ENCODE assay signal across 8 cellular contexts in the genomic region with DNA sequence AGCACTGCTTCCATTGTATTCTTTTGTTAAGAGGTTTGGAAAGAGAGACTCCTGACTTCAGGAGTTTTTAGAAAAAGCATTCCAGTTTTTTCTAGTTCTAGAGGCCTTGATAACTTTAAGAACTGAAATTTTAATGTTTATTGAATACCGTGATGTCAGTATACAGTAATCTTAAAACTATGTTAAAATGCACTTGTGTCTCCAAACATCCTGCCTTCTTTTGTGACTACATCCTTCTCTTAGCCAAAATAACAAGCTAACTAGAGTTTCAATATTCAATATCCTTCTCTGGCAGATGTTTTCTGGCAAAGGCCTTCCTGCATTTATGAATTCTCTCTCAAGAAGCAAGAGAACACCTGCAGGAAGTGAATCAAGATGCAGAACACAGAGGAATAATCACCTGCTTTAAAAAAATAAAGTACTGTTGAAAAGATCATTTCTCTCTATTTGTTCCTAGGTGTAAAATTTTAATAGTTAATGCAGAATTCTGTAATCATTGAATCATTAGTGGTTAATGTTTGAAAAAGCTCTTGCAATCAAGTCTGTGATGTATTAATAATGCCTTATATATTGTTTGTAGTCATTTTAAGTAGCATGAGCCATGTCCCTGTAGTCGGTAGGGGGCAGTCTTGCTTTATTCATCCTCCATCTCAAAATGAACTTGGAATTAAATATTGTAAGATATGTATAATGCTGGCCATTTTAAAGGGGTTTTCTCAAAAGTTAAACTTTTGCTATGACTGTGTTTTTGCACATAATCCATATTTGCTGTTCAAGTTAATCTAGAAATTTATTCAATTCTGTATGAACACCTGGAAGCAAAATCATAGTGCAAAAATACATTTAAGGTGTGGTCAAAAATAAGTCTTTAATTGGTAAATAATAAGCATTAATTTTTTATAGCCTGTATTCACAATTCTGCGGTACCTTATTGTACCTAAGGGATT. TPM values are rescaled to one million over a fixed set of nuclear protein-coding genes. Genes with fewer than 3 reads are reported as not detected.
DNase-seq lines count a peak whose midpoint lies in the region; ATAC-seq and TF ChIP-seq lines count a peak whose summit lies in the region.

No MANE protein-coding gene starts in this region.

- ATAC-seq in foreskin keratinocyte (peak; percentile 41), GM21526 (IDR thresholded peaks at IDR 0.05; ENCODE audit: low FRiP score, unreplicated experiment) (no peak), HG02884 (IDR thresholded peaks at IDR 0.05; ENCODE audit: unreplicated experiment) (no peak)

- no peaks in the 10 kb centered on the region for H3K27me3 ChIP-seq in BJ (ENCODE audit: control insufficient read depth, insufficient read depth, low read length)
- H3K27me3 ChIP-seq in foreskin keratinocyte: no peaks in the 10 kb centered on the region

- POLR2A ChIA-PET in BJ (lab: Charles Lee) (no interaction called here), HEK293 (lab: Yijun Ruan, JAX) (no interaction called here)

- CTCF ChIA-PET in BJ (lab: Yijun Ruan, JAX): interaction anchor here (0.6 to 4.3 kb wide), 21 partner anchors 11 to 561 kb away, joined by 3 to 75 read pairs (median 3); partner anchors contain the start of gene SPRY4
- CTCF ChIA-PET in HEK293 (lab: Yijun Ruan, JAX): interaction anchor here (0.5 to 3.8 kb wide), 28 partner anchors 12 to 551 kb away, joined by 3 to 29 read pairs (median 4); no protein-coding TSS in a partner anchor

- H3K4me1 ChIP-seq in HEK293 (ENCODE audit: control insufficient read depth, insufficient read depth, low read length) (peaks cover 3% of the 10 kb centered on the region; the same call in 1 of the 2 replicates), foreskin keratinocyte (no peaks in the 10 kb centered on the region)

- TF ChIP-seq CTCF in BJ (IDR thresholded peaks at IDR 0.05; ENCODE audit: insufficient read depth, low read depth, low read length): peak; percentile 78
- TF ChIP-seq CTCF in HEK293 (tag by site-specific recombination; IDR thresholded peaks at IDR 0.05): peak; percentile 54; the same call in 1 of the 2 replicates
- TF ChIP-seq CTCF in foreskin keratinocyte (conservative IDR thresholded peaks at IDR 0.05): peak; percentile 95

- no peaks in the 10 kb centered on the region for H3K9me3 ChIP-seq in HEK293 (ENCODE audit: control insufficient read depth, insufficient read depth, low read depth, low read length)

- H3K4me3 ChIP-seq in BJ (ENCODE audit: low read depth, low read length) (no peak overlapping the region), HEK293 (ENCODE audit: low read depth, low read length) (no peak overlapping the region)

- DNase-seq in BJ (ENCODE audit: low read depth) (no peak), OCI-M1 (lab: John Stamatoyannopoulos, UW) (peak; percentile 67), foreskin keratinocyte (peak in 1 of 2 donors; percentile 38), pons (ENCODE audit: low spot score) (peak; percentile 67)
- peak; percentile 45 to 48 for DNase-seq in activated T-cell treated with anti-CD3 and anti-CD28 coated beads, Interleukin-2, amount 50 U/mL, for 48 hours

- H3K36me3 ChIP-seq in BJ (ENCODE audit: control insufficient read depth, insufficient read depth, low read length): peaks cover 1% of the 10 kb centered on the region; the same call in 1 of the 2 replicates
- peaks cover 14 to 24% of the 10 kb centered on the region in 2 experiments for H3K36me3 ChIP-seq in HEK293 (ENCODE audit: control insufficient read depth in 2 of 2, insufficient read depth in 1 of 2, low read length in 2 of 2)

- H3K27ac ChIP-seq in HEK293 (ENCODE audit: extremely low read depth, low read depth, low read length) (no peak overlapping the region), foreskin keratinocyte (no peak overlapping the region)

TF ChIP-seq in HEK293, 187 proteins besides CTCF, POLR2A, EP300 and RAD21 (continues in another document):
- no peak for TF ChIP-seq ZNF335 (tag by site-specific recombination; conservative IDR thresholded peaks at IDR 0.05)
- TF ChIP-seq ZNF518A (tag by site-specific recombination; conservative IDR thresholded peaks at IDR 0.05; ENCODE audit: low read depth): no peak
- no peak for TF ChIP-seq ZNF221 (tag by site-specific recombination; IDR thresholded peaks at IDR 0.05; ENCODE audit: borderline replicate concordance)
- no peak for TF ChIP-seq ZBTB44 (tag by site-specific recombination; IDR thresholded peaks at IDR 0.05)
- TF ChIP-seq ZBTB17 (tag by site-specific recombination; IDR thresholded peaks at IDR 0.05): peak; percentile 92
- TF ChIP-seq ZNF19 (tag by site-specific recombination; IDR thresholded peaks at IDR 0.05; ENCODE audit: low read depth): no peak

RNA-seq across cellular contexts. Expression of gene NDFIP1, which starts 43.1 kb away (rescaled TPM):
- 11.2 and 22.4 TPM in 2 replicates for polyA plus RNA-seq in BJ (2011; rRNA removed)
- 7.3 and 9.0 TPM in 2 replicates for polyA minus RNA-seq in BJ (2011; rRNA and poly(A)+ RNA removed)
- 34.6 and 36.4 TPM in 2 replicates for total RNA-seq in foreskin keratinocyte
- 25.0 and 26.4 TPM in 2 replicates for polyA plus RNA-seq in foreskin keratinocyte
